Comparison of ENCODE assay signal across 11 cellular contexts in genomic region chr16:25013049-25013448, GRCh38. TPM values are rescaled to one million over a fixed set of nuclear protein-coding genes. Genes with fewer than 3 reads are reported as not detected.
A peak's percentile ranks its signal among the peaks of the same experiment; 100 is the strongest.
DNase-seq lines count a peak whose midpoint lies in the region; ATAC-seq and TF ChIP-seq lines count a peak whose summit lies in the region.
"Had no signal": no experiment of that assay in that cellular context is flagged by ENCODE, and none has a peak within 500 bp of the region (broad histone marks: within the 10 kb centered on the region; RNA-seq: fewer than 3 reads in every experiment).

No MANE protein-coding gene starts in this region.

- no peaks in the 10 kb centered on the region for H3K9me3 ChIP-seq in left ventricle myocardium inferior (replicated peaks)
- no peaks in the 10 kb centered on the region for H3K9me3 ChIP-seq in mucosa of descending colon
- H3K9me3 ChIP-seq in upper lobe of left lung: no peaks in the 10 kb centered on the region

- intact Hi-C loops in left ventricle myocardium inferior (cut with micrococcal nuclease) (no loop called here), cardiac septum (cut with DNase I) (loop anchor here (5.0 kb wide), 1 partner anchor 36 kb away; no protein-coding TSS in a partner anchor), mucosa of descending colon (cut with DNase I, micrococcal nuclease) (no loop called here)

- TF ChIP-seq EP300 in upper lobe of left lung (IDR thresholded peaks at IDR 0.05): no peak

- H3K27ac ChIP-seq in left ventricle myocardium inferior (replicated peaks): peak overlapping the region; percentile 97
- peak overlapping the region in 3 of 4 donors; percentile 94 to 97 (median 95) for H3K27ac ChIP-seq in upper lobe of left lung

- H3K27me3 ChIP-seq in left ventricle myocardium inferior (ENCODE audit: low read depth): no peaks in the 10 kb centered on the region
- no peaks in the 10 kb centered on the region for H3K27me3 ChIP-seq in upper lobe of left lung

- H3K36me3 ChIP-seq in left ventricle myocardium inferior (peaks cover 5% of the 10 kb centered on the region), mucosa of descending colon (ENCODE audit: low read depth) (no peaks in the 10 kb centered on the region), upper lobe of left lung (no peaks in the 10 kb centered on the region)

- H3K4me1 Mint-ChIP-seq in activated naive CD8-positive, alpha-beta T cell (ENCODE audit: low read depth): peaks cover 81% of the 10 kb centered on the region

- H3K36me3 Mint-ChIP-seq in activated naive CD8-positive, alpha-beta T cell: peaks cover 20% of the 10 kb centered on the region

- no peaks in the 10 kb centered on the region for H3K27me3 Mint-ChIP-seq in activated naive CD8-positive, alpha-beta T cell

- peak overlapping the region; percentile 87 for H3K4me3 ChIP-seq in left ventricle myocardium inferior
- H3K4me3 ChIP-seq in mucosa of descending colon: no peak overlapping the region
- H3K4me3 ChIP-seq in upper lobe of left lung: peak overlapping the region in 1 of 4 donors; percentile 86

- H3K4me3 Mint-ChIP-seq in activated naive CD8-positive, alpha-beta T cell: peak overlapping the region; percentile 95

- DNase-seq in left ventricle myocardium inferior (no peak), cardiac septum (ENCODE audit: low spot score) (no peak), mucosa of descending colon (no peak), upper lobe of left lung (no peak), AG08396 (ENCODE audit: low spot score) (no peak)
- DNase-seq: activated CD8-positive, alpha-beta memory T cell treated with anti-CD3 and anti-CD28 coated beads for 24 hours; NCI-H82; nucleus accumbens had no signal

- TF ChIP-seq CTCF in left ventricle myocardium inferior (IDR thresholded peaks at IDR 0.05; ENCODE audit: borderline replicate concordance): no peak
- no peak for TF ChIP-seq CTCF in mucosa of descending colon (IDR thresholded peaks at IDR 0.05)
- TF ChIP-seq CTCF in upper lobe of left lung (IDR thresholded peaks at IDR 0.05): no peak

- peak overlapping the region; percentile 91 for H3K27ac Mint-ChIP-seq in activated naive CD8-positive, alpha-beta T cell

- no peaks in the 10 kb centered on the region for H3K9me3 Mint-ChIP-seq in activated naive CD8-positive, alpha-beta T cell (ENCODE audit: low read depth)

- TF ChIP-seq POLR2A in upper lobe of left lung (IDR thresholded peaks at IDR 0.05): no peak

- H3K4me1 ChIP-seq in left ventricle myocardium inferior (peaks cover 74% of the 10 kb centered on the region), mucosa of descending colon (ENCODE audit: low read depth) (peaks cover 47% of the 10 kb centered on the region), upper lobe of left lung (peaks cover 49 to 60% (median 53%) of the 10 kb centered on the region in 4 donors)

- ATAC-seq in mucosa of descending colon (peak; percentile 2), upper lobe of left lung (ENCODE audit: low FRiP score in 2 of 2) (no peak), HG02798 (IDR thresholded peaks at IDR 0.05; ENCODE audit: poor library complexity, unreplicated experiment) (no peak), GM18907 (IDR thresholded peaks at IDR 0.05; ENCODE audit: unreplicated experiment) (no peak)

- WGBS in upper lobe of left lung, 2 donors: 89 to 95% methylated on average over 4 of the region's 4 CpGs

RNA-seq across cellular contexts. Expression of gene ARHGAP17, which starts 2.1 kb away (rescaled TPM):
- total RNA-seq in left ventricle myocardium inferior (53.7 TPM), cardiac septum (66.2 TPM), mucosa of descending colon (100 to 1,000 TPM in 2 of 3 donors, 10 to 100 TPM in 1; 95.4 to 145 (median 111) TPM), upper lobe of left lung (10 to 100 TPM; 45.1 to 86.6 (median 54.6) TPM)
